13 cellular contexts compared by ENCODE assay signal in genomic region chr13:20350819-20351218, GRCh38.
"Had no signal": no experiment of that assay in that cellular context is flagged by ENCODE, and none has a peak within 500 bp of the region (broad histone marks: within the 10 kb centered on the region; RNA-seq: fewer than 3 reads in every experiment).

No MANE protein-coding gene starts in this region.

- H3K36me3 ChIP-seq: gastrocnemius medialis, prostate gland, suprapubic skin had no signal

- H3K4me3 ChIP-seq: gastrocnemius medialis, prostate gland, skin epidermis, suprapubic skin had no signal

- H3K27me3 ChIP-seq: gastrocnemius medialis, suprapubic skin had no signal

- H3K4me1 ChIP-seq: gastrocnemius medialis, prostate gland had no signal

- H3K9me3 ChIP-seq: gastrocnemius medialis, prostate gland, suprapubic skin had no signal

- H3K27ac ChIP-seq: gastrocnemius medialis, prostate gland, suprapubic skin had no signal

- ATAC-seq: gastrocnemius medialis, left colon, right cardiac atrium had no signal

- DNase-seq: activated CD4-positive, CD25-positive, alpha-beta regulatory T cell treated with anti-CD3 and anti-CD28 coated beads, Interleukin-2, amount 50 U/mL, for 72 hours; activated naive CD8-positive, alpha-beta T cell treated with anti-CD3 and anti-CD28 coated beads for 36 hours; amygdala; cortex of kidney; effector CD4-positive, alpha-beta T cell; gastrocnemius medialis; left colon; natural killer cell; occipital lobe; right cardiac atrium had no signal
